Comparison of ENCODE assay signal across 8 cellular contexts in genomic region chr11:449889-450808, GRCh38. TPM values are rescaled to one million over a fixed set of nuclear protein-coding genes. Genes with fewer than 3 reads are reported as not detected.
A peak's percentile ranks its signal among the peaks of the same experiment; 100 is the strongest.
DNase-seq lines count a peak whose midpoint lies in the region; ATAC-seq and TF ChIP-seq lines count a peak whose summit lies in the region.

PTDSS2 (plus strand) TSS chr11:450279; CDS start chr11:450456, 177 bp downstream.

- H3K9me3 Mint-ChIP-seq in activated T-helper 1 cell treated with anti-CD3 and anti-CD28 coated beads, Interleukin-12 subunit alpha, Interleukin-12 subunit beta, Interleukin-2, Interleukin-4 antibody, amounts not matched to agents 30 ng/mL and 10 ng/mL and 1 ng/mL, durations not matched to agents 14 hours and 24 hours and 36 hours, result no peaks in the 10 kb centered on the region
- no peaks in the 10 kb centered on the region for H3K9me3 Mint-ChIP-seq in natural killer cell

- no peaks in the 10 kb centered on the region for H3K27me3 Mint-ChIP-seq in activated T-helper 1 cell treated with anti-CD3 and anti-CD28 coated beads, Interleukin-12 subunit alpha, Interleukin-12 subunit beta, Interleukin-2, Interleukin-4 antibody, amounts not matched to agents 30 ng/mL and 10 ng/mL and 1 ng/mL, durations not matched to agents 14 hours and 24 hours and 36 hours (ENCODE audit: insufficient read depth)
- H3K27me3 Mint-ChIP-seq in natural killer cell (ENCODE audit: low read depth in 2 of 2), result no peaks in the 10 kb centered on the region

- H4K20me1 ChIP-seq in DND-41 (ENCODE audit: insufficient read depth, low read length) (peaks cover 39% of the 10 kb centered on the region), GM23248 (ENCODE audit: insufficient read depth) (no peaks in the 10 kb centered on the region)

- H3K4me3 Mint-ChIP-seq in activated T-helper 1 cell treated with anti-CD3 and anti-CD28 coated beads, Interleukin-12 subunit alpha, Interleukin-12 subunit beta, Interleukin-2, Interleukin-4 antibody, amounts not matched to agents 30 ng/mL and 10 ng/mL and 1 ng/mL, durations not matched to agents 14 hours and 24 hours and 36 hours, result peak within 1 kb of the TSS; percentile 98
- peak within 1 kb of the TSS; percentile 96 for H3K4me3 Mint-ChIP-seq in natural killer cell

- 0 out of 2 replicates have a peak, but pooled peaks cover 11% of the 10 kb centered on the region for H3F3A ChIP-seq in GM23248 (ENCODE audit: insufficient read depth)

- H3K4me2 ChIP-seq in DND-41 (ENCODE audit: insufficient read depth, low read length), result peak within 1 kb of the TSS; percentile 91
- H3K4me2 ChIP-seq in GM23248 (ENCODE audit: unreplicated experiment), result peak within 1 kb of the TSS; percentile 85

- H3K36me3 Mint-ChIP-seq in activated T-helper 1 cell treated with anti-CD3 and anti-CD28 coated beads, Interleukin-12 subunit alpha, Interleukin-12 subunit beta, Interleukin-2, Interleukin-4 antibody, amounts not matched to agents 30 ng/mL and 10 ng/mL and 1 ng/mL, durations not matched to agents 14 hours and 24 hours and 36 hours (ENCODE audit: low read depth), result peaks cover 17% of the 10 kb centered on the region
- H3K36me3 Mint-ChIP-seq in natural killer cell, result no peaks in the 10 kb centered on the region

- no peaks in the 10 kb centered on the region for H3K9me3 ChIP-seq in DND-41 (ENCODE audit: insufficient read depth, low read length, severe bottlenecking)
- H3K9me3 ChIP-seq in GM23248 (ENCODE audit: low read depth), result no peaks in the 10 kb centered on the region

- DNase-seq in DND-41, result peak; percentile 95
- DNase-seq in GM23248, result peak; percentile 99
- peak; percentile 98 to 99 for DNase-seq in Kasumi-1 (lab: John Stamatoyannopoulos, UW)
- peak; percentile 92 for DNase-seq in RPMI7951 (ENCODE audit: low read depth)
- peak; percentile 94 for DNase-seq in activated T-helper 1 cell treated with anti-CD3 and anti-CD28 coated beads, Interleukin-12 subunit alpha, Interleukin-12 subunit beta, Interleukin-2, Interleukin-4 antibody, amounts not matched to agents 30 ng/mL and 10 ng/mL and 1 ng/mL, durations not matched to agents 14 hours and 24 hours and 36 hours (ENCODE audit: low spot score)
- peak; percentile 94 for DNase-seq in fibroblast of mammary gland (ENCODE audit: low read depth)
- DNase-seq in natural killer cell, result peak; percentile 94
- DNase-seq in stimulated activated naive CD4-positive, alpha-beta T cell treated with Interleukin-2 at 50 U/mL for 16 hours (lab: John Stamatoyannopoulos, UW), result peak; percentile 94

- H3K4me1 Mint-ChIP-seq in activated T-helper 1 cell treated with anti-CD3 and anti-CD28 coated beads, Interleukin-12 subunit alpha, Interleukin-12 subunit beta, Interleukin-2, Interleukin-4 antibody, amounts not matched to agents 30 ng/mL and 10 ng/mL and 1 ng/mL, durations not matched to agents 14 hours and 24 hours and 36 hours (ENCODE audit: low read depth), result peaks cover 16% of the 10 kb centered on the region
- H3K4me1 Mint-ChIP-seq in natural killer cell, result peaks cover 10 to 25% of the 10 kb centered on the region in 2 donors

- H3K36me3 ChIP-seq in DND-41 (ENCODE audit: insufficient read depth, low read length) (peaks cover 34% of the 10 kb centered on the region), GM23248 (ENCODE audit: low read depth) (no peaks in the 10 kb centered on the region)

- H3K27me3 ChIP-seq in DND-41 (ENCODE audit: insufficient read depth, low read length, poor library complexity) (no peaks in the 10 kb centered on the region), GM23248 (replicated peaks; ENCODE audit: insufficient read depth) (no peaks in the 10 kb centered on the region)

- peak; percentile 84 for ATAC-seq in DND-41 (ENCODE audit: insufficient read depth, low read depth)
- peak; percentile 76 to 91 (median 81) for ATAC-seq in natural killer cell

- peaks cover 65% of the 10 kb centered on the region for H3K79me2 ChIP-seq in DND-41 (ENCODE audit: insufficient read depth, low read length)
- H3K79me2 ChIP-seq in GM23248 (ENCODE audit: insufficient read depth), result peaks cover 57% of the 10 kb centered on the region

- H3K4me1 ChIP-seq in DND-41 (ENCODE audit: insufficient read depth, low read length) (peaks cover 54% of the 10 kb centered on the region), GM23248 (ENCODE audit: insufficient read depth) (peaks cover 9% of the 10 kb centered on the region; the same call in 1 of the 2 replicates)

- intact Hi-C loops in activated T-helper 1 cell treated with anti-CD3 and anti-CD28 coated beads, Interleukin-12 subunit alpha, Interleukin-12 subunit beta, Interleukin-2, Interleukin-4 antibody, amounts not matched to agents 30 ng/mL and 10 ng/mL and 1 ng/mL, durations not matched to agents 14 hours and 24 hours and 36 hours (cut with micrococcal nuclease), result loop anchor here (1.0 to 10.0 kb wide), 7 partner anchors 56 to 275 kb away; partner anchors contain the start of genes IFITM2, LRRC56, PSMD13 and SIRT3
- intact Hi-C loops in natural killer cell (cut with micrococcal nuclease), result loop anchor here (1.0 to 5.0 kb wide), 6 partner anchors 35 to 243 kb away; partner anchors contain the start of genes BET1L, PSMD13, RIC8A and RNH1

- peak within 1 kb of the TSS; percentile 95 for H3K27ac Mint-ChIP-seq in activated T-helper 1 cell treated with anti-CD3 and anti-CD28 coated beads, Interleukin-12 subunit alpha, Interleukin-12 subunit beta, Interleukin-2, Interleukin-4 antibody, amounts not matched to agents 30 ng/mL and 10 ng/mL and 1 ng/mL, durations not matched to agents 14 hours and 24 hours and 36 hours
- H3K27ac Mint-ChIP-seq in natural killer cell, result peak within 1 kb of the TSS; percentile 91 to 95

- peak within 1 kb of the TSS; percentile 91 for H3K27ac ChIP-seq in DND-41 (ENCODE audit: low read length)
- H3K27ac ChIP-seq in GM23248, result peak within 1 kb of the TSS; percentile 78

- peak within 1 kb of the TSS; percentile 90 for H2AFZ ChIP-seq in DND-41 (ENCODE audit: low read depth, low read length)
- peak within 1 kb of the TSS; percentile 76 for H2AFZ ChIP-seq in GM23248

- no peak for TF ChIP-seq CTCF in DND-41 (IDR thresholded peaks at IDR 0.05; ENCODE audit: borderline replicate concordance, extremely low read depth, low read length, poor library complexity, severe bottlenecking)
- TF ChIP-seq CTCF in fibroblast of mammary gland (conservative IDR thresholded peaks at IDR 0.05; ENCODE audit: control insufficient read depth, insufficient read depth, low read depth, low read length), result no peak
- no peak for TF ChIP-seq CTCF in natural killer cell (IDR thresholded peaks at IDR 0.05)

- WGBS in GM23248 (ENCODE audit: low coverage in 1 of 2, low lambda C conversion rate in 2 of 2, missing lambda C conversion rate in 2 of 2), 2 experiments, result 1 to 2% methylated on average over 78 to 81 of the region's 108 CpGs

- H3K9ac ChIP-seq in DND-41 (ENCODE audit: low read depth, low read length), result peak within 1 kb of the TSS; percentile 85
- peak within 1 kb of the TSS; percentile 90 for H3K9ac ChIP-seq in GM23248

- no peaks in the 10 kb centered on the region for H3K9me2 ChIP-seq in GM23248 (ENCODE audit: insufficient read depth)

- H3K4me3 ChIP-seq in DND-41 (ENCODE audit: low read depth in 1 of 2, low read length in 2 of 2), result peak within 1 kb of the TSS; percentile 72 to 80; a peak in 3 of 4 replicates
- H3K4me3 ChIP-seq in GM23248, result peak within 1 kb of the TSS; percentile 89
- H3K4me3 ChIP-seq in fibroblast of mammary gland (ENCODE audit: control insufficient read depth, low read depth, low read length), result peak within 1 kb of the TSS; percentile 72

- in situ Hi-C loops in GM23248 (cut with MboI), result no loop called here

RNA-seq across cellular contexts. Expression of gene PTDSS2, which starts in this region (rescaled TPM):
- total RNA-seq in GM23248 (2014; rRNA removed; shearing (Covaris generic)), result 29.2 and 44.1 TPM in 2 replicates
- polyA plus RNA-seq in GM23248 (2016; fragmentation: Nextera tagmentation; extraction: Ambion mirVana), result 20.1 and 22.2 TPM in 2 replicates
- total RNA-seq in RPMI7951 (2014; rRNA removed; shearing (Covaris generic)), result 13.2 and 16.8 TPM in 2 replicates
- total RNA-seq in activated T-helper 1 cell treated with anti-CD3 and anti-CD28 coated beads, Interleukin-12 subunit alpha, Interleukin-12 subunit beta, Interleukin-2, Interleukin-4 antibody, amounts not matched to agents 30 ng/mL and 10 ng/mL and 1 ng/mL, durations not matched to agents 14 hours and 24 hours and 36 hours, result 31.0 and 33.9 TPM in 2 replicates
- 10 to 100 TPM; 21.5 to 25.1 (median 23.4) TPM for total RNA-seq in natural killer cell

Comparison
In these comparisons a context has a peak if more than half of its experiments do, and no peak if none do; other contexts are left out.
1. Peak in every context shown above with its lines: DNase-seq, ATAC-seq, H3K4me3 ChIP-seq and H3K27ac ChIP-seq.